Comparison of ENCODE assay signal across 29 cellular contexts in genomic region chr11:88482871-88483301, GRCh38.
DNase-seq lines count a peak whose midpoint lies in the region; ATAC-seq, FAIRE-seq and TF ChIP-seq lines count a peak whose summit lies in the region.
"Had no signal": no experiment of that assay in that cellular context is flagged by ENCODE, and none has a peak within 500 bp of the region (broad histone marks: within the 10 kb centered on the region; RNA-seq: fewer than 3 reads in every experiment).

No MANE protein-coding gene starts in this region.

- H3K4me1 ChIP-seq in trophoblast cell (ENCODE audit: control insufficient read depth in 1 of 2, insufficient read depth in 2 of 2, low read length in 2 of 2) = peaks cover 0 to 5% of the 10 kb centered on the region in 2 experiments
- H3K4me1 ChIP-seq in esophagus muscularis mucosa = peaks cover 0 to 10% (median 6%) of the 10 kb centered on the region in 4 donors
- H3K4me1 ChIP-seq: left lung, suprapubic skin had no signal

- no peak for TF ChIP-seq POLR2A in esophagus muscularis mucosa (IDR thresholded peaks at IDR 0.05; ENCODE audit: low read depth)

- H3K27ac ChIP-seq in trophoblast cell (ENCODE audit: low read depth, low read length) (no peak overlapping the region), esophagus muscularis mucosa (replicated peaks in 1 of 4) (no peak overlapping the region)
- H3K27ac ChIP-seq: dorsolateral prefrontal cortex, gastroesophageal sphincter, left lung, suprapubic skin, uterus had no signal

- CTCF ChIA-PET in BJ (lab: Yijun Ruan, JAX) = interaction anchor here (0.7 to 3.0 kb wide), 3 partner anchors 61 to 251 kb away, joined by 3 to 8 read pairs (median 3); no protein-coding TSS in a partner anchor

- no peak overlapping the region for H3K4ac ChIP-seq in trophoblast cell (ENCODE audit: low read depth, low read length)

- no peak overlapping the region for H3K18ac ChIP-seq in trophoblast cell (ENCODE audit: low read length)

- no peak overlapping the region for H2AK5ac ChIP-seq in trophoblast cell (ENCODE audit: low read length)

- H2BK5ac ChIP-seq in trophoblast cell (ENCODE audit: low read depth, low read length, poor library complexity) = no peak overlapping the region

- TF ChIP-seq CTCF in BJ (IDR thresholded peaks at IDR 0.05; ENCODE audit: insufficient read depth, low read depth, low read length) (no peak), bronchial epithelial cell (IDR thresholded peaks at IDR 0.05; ENCODE audit: insufficient read depth, low read length, severe bottlenecking) (no peak), esophagus muscularis mucosa (IDR thresholded peaks at IDR 0.05) (no peak)

- H2AFZ ChIP-seq in trophoblast cell (ENCODE audit: insufficient read depth, low read length, poor library complexity) = no peak overlapping the region

- POLR2A ChIA-PET in BJ (lab: Charles Lee) = interaction anchor here (1.1 kb wide), 1 partner anchor 145 kb away, joined by 4 read pairs; the partner anchor contains the start of gene CTSC

- H2BK120ac ChIP-seq in trophoblast cell (ENCODE audit: insufficient read depth, low read length, poor library complexity) = no peak overlapping the region

- no peak overlapping the region for H4K8ac ChIP-seq in trophoblast cell (ENCODE audit: low read depth, low read length)

- H3K36me3 ChIP-seq in BJ (ENCODE audit: control insufficient read depth, insufficient read depth, low read length) (no peaks in the 10 kb centered on the region), bronchial epithelial cell (ENCODE audit: control insufficient read depth, insufficient read depth, low read length) (no peaks in the 10 kb centered on the region), trophoblast cell (ENCODE audit: control insufficient read depth in 1 of 2, insufficient read depth in 2 of 2, low read length in 2 of 2) (no peaks in the 10 kb centered on the region), esophagus muscularis mucosa (no peaks in the 10 kb centered on the region)
- H3K36me3 ChIP-seq: gastroesophageal sphincter, left lung, suprapubic skin, uterus had no signal

- H3K4me3 ChIP-seq in BJ (ENCODE audit: low read depth, low read length) = no peak overlapping the region
- H3K4me3 ChIP-seq in bronchial epithelial cell (ENCODE audit: low read depth, low read length) = no peak overlapping the region
- H3K4me3 ChIP-seq in trophoblast cell (ENCODE audit: low read depth, low read length) = no peak overlapping the region
- no peak overlapping the region for H3K4me3 ChIP-seq in esophagus muscularis mucosa
- H3K4me3 ChIP-seq: dorsolateral prefrontal cortex, gastroesophageal sphincter, left lung, suprapubic skin, uterus had no signal

- H3K9ac ChIP-seq in trophoblast cell (ENCODE audit: low read length) = no peak overlapping the region

- H3K79me1 ChIP-seq in trophoblast cell (ENCODE audit: low read length) = no peaks in the 10 kb centered on the region

- H2BK12ac ChIP-seq in trophoblast cell (ENCODE audit: low read length) = no peak overlapping the region

- FAIRE-seq in bronchial epithelial cell (lab: Jason Lieb, UNC) = no peak

- H3K27me3 ChIP-seq in BJ (ENCODE audit: control insufficient read depth, insufficient read depth, low read length) (no peaks in the 10 kb centered on the region), bronchial epithelial cell (ENCODE audit: control insufficient read depth, insufficient read depth, low read length) (no peaks in the 10 kb centered on the region), trophoblast cell (ENCODE audit: insufficient read depth, low read length) (no peaks in the 10 kb centered on the region), esophagus muscularis mucosa (no peaks in the 10 kb centered on the region)
- H3K27me3 ChIP-seq: dorsolateral prefrontal cortex, gastroesophageal sphincter, left lung, suprapubic skin, uterus had no signal

- ATAC-seq in GM21390 (IDR thresholded peaks at IDR 0.05; ENCODE audit: unreplicated experiment) = no peak
- ATAC-seq: gastroesophageal sphincter; left lung; naive thymus-derived CD4-positive, alpha-beta T cell; stimulated activated naive B cell treated with anti-CD40 and anti-IgM and Interleukin-4, amounts not matched to agents 10 μg/mL and 1 μg/mL and 100 μg/mL, for 72 hours; T-helper 17 cell had no signal

- H4K91ac ChIP-seq in trophoblast cell (ENCODE audit: low read depth, low read length) = no peak overlapping the region

- H3K23ac ChIP-seq in trophoblast cell (ENCODE audit: low read length) = no peak overlapping the region

- no peak overlapping the region for H4K12ac ChIP-seq in trophoblast cell (ENCODE audit: low read depth, low read length)

- DNase-seq in BJ (ENCODE audit: low read depth) (peak; percentile 53), HS-5 (ENCODE audit: low read depth) (peak; percentile 45), bronchial epithelial cell (ENCODE audit: low read depth) (peak; percentile 78), trophoblast cell (peak; percentile 4 to 58), esophagus muscularis mucosa (ENCODE audit: extremely low spot score) (no peak)
- no peak for DNase-seq in activated effector memory CD4-positive, alpha-beta T cell treated with anti-CD3 and anti-CD28 coated beads, Interleukin-2, amount 50 U/mL, for 16 hours
- DNase-seq: activated CD4-positive, alpha-beta T cell treated with anti-CD3 and anti-CD28 coated beads for 4 hours; activated naive CD4-positive, alpha-beta T cell treated with Interleukin-2 at 50 U/mL for 16 hours; activated T-cell treated with anti-CD3 and anti-CD28 coated beads, Interleukin-2, amount 50 U/mL, for 48 hours; AML-193; CD8-positive, alpha-beta memory T cell; dorsolateral prefrontal cortex; GF-D8; H7; hippocampal formation; immature natural killer cell; Karpas-422; left lung; naive thymus-derived CD4-positive, alpha-beta T cell; NCI-H1694 treated with DMSO at 0.1 percent for 48 hours; NCI-H526 treated with DMSO at 0.1 percent for 48 hours; occipital lobe; stimulated activated CD4-positive, alpha-beta T cell treated with anti-CD3 and anti-CD28 coated beads, Interleukin-4, amount 100 ng/mL, for 24 hours; stimulated activated naive B cell treated with anti-CD40 and anti-IgM and Interleukin-4, amounts not matched to agents 10 μg/mL and 1 μg/mL and 100 μg/mL, for 72 hours; T-helper 17 cell; uterus had no signal

- H3K9me3 ChIP-seq in trophoblast cell (ENCODE audit: insufficient read depth, low read depth, low read length) = no peaks in the 10 kb centered on the region
- H3K9me3 ChIP-seq in esophagus muscularis mucosa = no peaks in the 10 kb centered on the region
- H3K9me3 ChIP-seq: gastroesophageal sphincter, left lung, suprapubic skin, uterus had no signal

- H3K4me2 ChIP-seq in trophoblast cell (ENCODE audit: low read length) = no peak overlapping the region

- TF ChIP-seq EP300 in esophagus muscularis mucosa (IDR thresholded peaks at IDR 0.05) = no peak

- no CpG with 5 or more reads among the region's 2 CpGs for WGBS in trophoblast cell (ENCODE audit: extremely low coverage, insufficient coverage, insufficient read length)
- WGBS in esophagus muscularis mucosa = 85% methylated on average over 2 of the region's 2 CpGs

- H3K79me2 ChIP-seq in trophoblast cell (ENCODE audit: control insufficient read depth, insufficient read depth, low read length, poor library complexity) = no peaks in the 10 kb centered on the region

- H3K14ac ChIP-seq in trophoblast cell (ENCODE audit: low read length) = no peak overlapping the region

- intact Hi-C loops in esophagus muscularis mucosa (cut with DNase I) = no loop called here

Comparison
In these comparisons a context has a peak if more than half of its experiments do, and no peak if none do; other contexts are left out.
1. DNase-seq: peak in BJ (single experiment), HS-5 (single experiment), bronchial epithelial cell (single experiment) and trophoblast cell (2 of 2); none in activated effector memory CD4-positive, alpha-beta T cell treated with anti-CD3 and anti-CD28 coated beads, Interleukin-2, amount 50 U/mL, for 16 hours (single experiment) and esophagus muscularis mucosa (single experiment).